Comparison of ENCODE assay signal across 9 cellular contexts in genomic region chr12:67067453-67068203, GRCh38.
DNase-seq lines count a peak whose midpoint lies in the region; ATAC-seq and TF ChIP-seq lines count a peak whose summit lies in the region.
"Had no signal": no experiment of that assay in that cellular context is flagged by ENCODE, and none has a peak within 500 bp of the region (broad histone marks: within the 10 kb centered on the region; RNA-seq: fewer than 3 reads in every experiment).

No MANE protein-coding gene starts in this region.

- H3K36me3 ChIP-seq in ovary, result no peaks in the 10 kb centered on the region

- H3K27me3 ChIP-seq in ovary, result no peaks in the 10 kb centered on the region

- CTCF ChIA-PET in activated CD8-positive, alpha-beta T cell treated with anti-CD3 and anti-CD28 coated beads, Interleukin-2, amount 10 ng/mL, durations not matched to agents 7 days and 5 days (lab: Charles Lee), result no interaction called here

- WGBS in ovary, 3 donors, result 55 to 63% (median 62%) methylated on average over 12 of the region's 12 CpGs

- H3K4me3 ChIP-seq in ovary, result no peak overlapping the region

- no peak for TF ChIP-seq CTCF in ovary (IDR thresholded peaks at IDR 0.05)

- H3K27me3 Mint-ChIP-seq in activated CD8-positive, alpha-beta T cell treated with anti-CD3 and anti-CD28 coated beads, Interleukin-2, amount 10 ng/mL, durations not matched to agents 7 days and 5 days (ENCODE audit: low read depth), result peaks cover 45% of the 10 kb centered on the region
- peaks cover 12 to 39% (median 14%) of the 10 kb centered on the region in 3 donors for H3K27me3 Mint-ChIP-seq in immature natural killer cell (ENCODE audit: low read depth in 3 of 3)
- peaks cover 44% of the 10 kb centered on the region for H3K27me3 Mint-ChIP-seq in stimulated activated naive CD8-positive, alpha-beta T cell treated with anti-CD3 and anti-CD28 coated beads, Interleukin-15, amount 100 ng/mL, for 72 hours

- peak; percentile 58 for DNase-seq in activated CD8-positive, alpha-beta memory T cell treated with anti-CD3 and anti-CD28 coated beads for 24 hours
- DNase-seq in activated CD8-positive, alpha-beta memory T cell treated with anti-CD3 and anti-CD28 coated beads, Interleukin-2, amount 50 U/mL, for 4 hours, result no peak
- DNase-seq in activated CD8-positive, alpha-beta T cell treated with anti-CD3 and anti-CD28 coated beads, Interleukin-2, amount 10 ng/mL, durations not matched to agents 7 days and 5 days, result no peak
- DNase-seq in immature natural killer cell (no peak), NCI-H2029 treated with DMSO at 0.1 percent for 48 hours (lab: John Stamatoyannopoulos, UW) (no peak), ovary (no peak)
- no peak for DNase-seq in stimulated activated naive CD8-positive, alpha-beta T cell treated with anti-CD3 and anti-CD28 coated beads, Interleukin-15, amount 100 ng/mL, for 72 hours
- DNase-seq: MV-4-11 had no signal

- intact Hi-C loops in ovary (cut with DNase I), result no loop called here

- no peak overlapping the region for H3K27ac ChIP-seq in ovary

- no peak for TF ChIP-seq POLR2A in ovary (IDR thresholded peaks at IDR 0.05)

- POLR2A ChIA-PET in activated CD8-positive, alpha-beta T cell treated with anti-CD3 and anti-CD28 coated beads, Interleukin-2, amount 10 ng/mL, durations not matched to agents 7 days and 5 days (lab: Charles Lee), result no interaction called here

- no peak overlapping the region for H3K27ac Mint-ChIP-seq in activated CD8-positive, alpha-beta T cell treated with anti-CD3 and anti-CD28 coated beads, Interleukin-2, amount 10 ng/mL, durations not matched to agents 7 days and 5 days
- H3K27ac Mint-ChIP-seq in immature natural killer cell, result no peak overlapping the region
- H3K27ac Mint-ChIP-seq in stimulated activated naive CD8-positive, alpha-beta T cell treated with anti-CD3 and anti-CD28 coated beads, Interleukin-15, amount 100 ng/mL, for 72 hours, result no peak overlapping the region

- H3K4me1 ChIP-seq in ovary (ENCODE audit: insufficient read depth), result peaks cover 3% of the 10 kb centered on the region

- no peaks in the 10 kb centered on the region for H3K36me3 Mint-ChIP-seq in activated CD8-positive, alpha-beta T cell treated with anti-CD3 and anti-CD28 coated beads, Interleukin-2, amount 10 ng/mL, durations not matched to agents 7 days and 5 days (ENCODE audit: low read depth)
- no peaks in the 10 kb centered on the region for H3K36me3 Mint-ChIP-seq in immature natural killer cell

- peak overlapping the region; percentile 62 for H3K4me3 Mint-ChIP-seq in activated CD8-positive, alpha-beta T cell treated with anti-CD3 and anti-CD28 coated beads, Interleukin-2, amount 10 ng/mL, durations not matched to agents 7 days and 5 days
- H3K4me3 Mint-ChIP-seq in immature natural killer cell, result peak overlapping the region; percentile 66 to 78 (median 73)
- peak overlapping the region; percentile 80 to 90 for H3K4me3 Mint-ChIP-seq in stimulated activated naive CD8-positive, alpha-beta T cell treated with anti-CD3 and anti-CD28 coated beads, Interleukin-15, amount 100 ng/mL, for 72 hours

- peaks cover 16% of the 10 kb centered on the region for H3K4me1 Mint-ChIP-seq in activated CD8-positive, alpha-beta T cell treated with anti-CD3 and anti-CD28 coated beads, Interleukin-2, amount 10 ng/mL, durations not matched to agents 7 days and 5 days (ENCODE audit: low read depth)
- peaks cover 14 to 15% of the 10 kb centered on the region in 2 donors for H3K4me1 Mint-ChIP-seq in immature natural killer cell
- H3K4me1 Mint-ChIP-seq in stimulated activated naive CD8-positive, alpha-beta T cell treated with anti-CD3 and anti-CD28 coated beads, Interleukin-15, amount 100 ng/mL, for 72 hours, result peaks cover 29% of the 10 kb centered on the region

- no peaks in the 10 kb centered on the region for H3K9me3 Mint-ChIP-seq in activated CD8-positive, alpha-beta T cell treated with anti-CD3 and anti-CD28 coated beads, Interleukin-2, amount 10 ng/mL, durations not matched to agents 7 days and 5 days (ENCODE audit: insufficient read depth)
- peaks cover 0 to 9% (median 0%) of the 10 kb centered on the region in 6 donors for H3K9me3 Mint-ChIP-seq in immature natural killer cell
- H3K9me3 Mint-ChIP-seq in stimulated activated naive CD8-positive, alpha-beta T cell treated with anti-CD3 and anti-CD28 coated beads, Interleukin-15, amount 100 ng/mL, for 72 hours, result no peaks in the 10 kb centered on the region

- H3K9me3 ChIP-seq in ovary, result no peaks in the 10 kb centered on the region

- no peak for ATAC-seq in activated CD8-positive, alpha-beta T cell treated with anti-CD3 and anti-CD28 coated beads, Interleukin-2, amount 10 ng/mL, durations not matched to agents 7 days and 5 days
- peak; percentile 26 for ATAC-seq in stimulated activated naive CD8-positive, alpha-beta T cell treated with anti-CD3 and anti-CD28 coated beads, Interleukin-15, amount 100 ng/mL, for 72 hours
- no peak for ATAC-seq in HG03520 (IDR thresholded peaks at IDR 0.05; ENCODE audit: unreplicated experiment)

- no peak for TF ChIP-seq EP300 in ovary (IDR thresholded peaks at IDR 0.05)
